Comparison of ENCODE assay signal across 1 cellular context in genomic region chr7:83155407-83155806, GRCh38.
TF ChIP-seq lines count a peak whose summit lies in the region.

No MANE protein-coding gene starts in this region.

TF ChIP-seq in HepG2, 621 proteins besides CTCF, POLR2A, EP300 and RAD21 (continued from another document):
- no peak for TF ChIP-seq RAD51 (IDR thresholded peaks at IDR 0.05; ENCODE audit: borderline replicate concordance)
- TF ChIP-seq DBP (CRISPR knock-in tag; IDR thresholded peaks at IDR 0.05; ENCODE audit: not compliant biosample characterization): no peak
- no peak for TF ChIP-seq ZSCAN31 (CRISPR knock-in tag; IDR thresholded peaks at IDR 0.05; ENCODE audit: low read depth)
